Comparison of ENCODE assay signal across 20 cellular contexts in the genomic region with DNA sequence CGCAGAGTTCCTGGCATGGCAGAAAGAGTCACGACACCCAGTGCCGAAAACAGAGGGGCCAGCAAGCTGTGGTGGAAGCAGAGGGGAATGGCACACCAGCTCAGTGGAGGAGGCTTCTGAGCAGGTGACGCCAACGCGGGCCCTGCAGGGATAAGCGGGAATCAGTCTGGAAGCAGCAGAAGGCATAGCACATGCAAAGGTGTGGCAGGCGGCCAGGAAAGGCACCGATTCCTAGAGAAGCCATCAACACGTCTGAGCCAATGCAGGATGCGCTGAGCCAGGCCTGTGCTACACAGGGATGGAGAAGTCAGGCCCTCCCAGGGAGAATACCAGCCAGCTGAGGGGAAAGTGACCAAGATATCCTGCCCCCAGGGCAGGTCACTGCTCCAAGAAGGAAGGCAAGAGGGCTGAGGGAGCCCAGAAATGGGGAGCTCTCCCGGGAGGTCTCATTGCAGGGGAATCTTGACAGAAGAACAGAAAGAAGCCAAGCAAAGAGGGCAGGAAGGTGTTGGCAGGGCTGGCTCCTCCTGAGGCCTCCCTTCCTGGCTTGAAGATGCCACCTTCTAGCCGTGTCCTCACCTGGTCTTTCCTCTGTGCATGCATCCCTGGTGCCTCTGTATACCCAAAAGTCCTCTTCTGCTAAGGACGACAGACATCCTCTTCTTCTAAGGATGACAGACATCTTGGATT. TPM values are rescaled to one million over a fixed set of nuclear protein-coding genes. Genes with fewer than 3 reads are reported as not detected.
DNase-seq lines count a peak whose midpoint lies in the region; ATAC-seq and TF ChIP-seq lines count a peak whose summit lies in the region.
"Had no signal": no experiment of that assay in that cellular context is flagged by ENCODE, and none has a peak within 500 bp of the region (broad histone marks: within the 10 kb centered on the region; RNA-seq: fewer than 3 reads in every experiment).

No MANE protein-coding gene starts in this region.

- ATAC-seq in activated CD8-positive, alpha-beta memory T cell treated with anti-CD3 and anti-CD28 coated beads, Interleukin-2, amount 10 ng/mL, durations not matched to agents 7 days and 5 days, result no peak
- ATAC-seq in GM21717 (IDR thresholded peaks at IDR 0.05; ENCODE audit: unreplicated experiment), result no peak

- H3K9ac ChIP-seq in colonic mucosa (ENCODE audit: low read depth in 2 of 2, low read length in 2 of 2) (no peak overlapping the region), neuronal stem cell (ENCODE audit: low read depth, low read length, poor library complexity) (no peak overlapping the region)
- H3K9ac ChIP-seq: GM23248 had no signal

- H2BK5ac ChIP-seq in neuronal stem cell (ENCODE audit: low read length), result no peak overlapping the region

- DNase-seq in activated CD8-positive, alpha-beta memory T cell treated with anti-CD3 and anti-CD28 coated beads, Interleukin-2, amount 10 ng/mL, durations not matched to agents 7 days and 5 days, result peak; percentile 18
- DNase-seq in activated CD8-positive, alpha-beta memory T cell treated with anti-CD3 and anti-CD28 coated beads, Interleukin-2, amount 50 U/mL, for 4 hours, result no peak
- DNase-seq in colonic mucosa (peak; percentile 12), neuronal stem cell (ENCODE audit: low spot score) (no peak), ureter (ENCODE audit: low spot score) (peak; percentile 24), NCI-H510A treated with DMSO at 0.1 percent for 48 hours (lab: John Stamatoyannopoulos, UW) (no peak), Kasumi-1 (lab: John Stamatoyannopoulos, UW) (no peak)
- DNase-seq: GM23248; MV-4-11; NCI-H1417 treated with DMSO at 0.1 percent for 48 hours; NCI-H2081 treated with DMSO at 0.1 percent for 48 hours; NCI-H345; NCI-H69; NK-92 treated with Interleukin-12 subunit alpha and Interleukin-12 subunit beta, amount 100 ng/mL, for 24 hours; OCI-M1 had no signal

- no peaks in the 10 kb centered on the region for H3K79me1 ChIP-seq in neuronal stem cell (ENCODE audit: low read depth, low read length)

- no peaks in the 10 kb centered on the region for H3K27me3 Mint-ChIP-seq in activated CD8-positive, alpha-beta memory T cell treated with anti-CD3 and anti-CD28 coated beads, Interleukin-2, amount 10 ng/mL, durations not matched to agents 7 days and 5 days

- no peak overlapping the region for H2BK12ac ChIP-seq in neuronal stem cell (ENCODE audit: low read length)

- H2AK5ac ChIP-seq in neuronal stem cell (ENCODE audit: low read depth, low read length), result no peak overlapping the region

- H3K18ac ChIP-seq in neuronal stem cell (ENCODE audit: low read length), result peak overlapping the region; percentile 1

- no peak overlapping the region for H4K91ac ChIP-seq in neuronal stem cell (ENCODE audit: low read depth, low read length, poor library complexity)

- no peaks in the 10 kb centered on the region for H3K4me1 Mint-ChIP-seq in activated CD8-positive, alpha-beta memory T cell treated with anti-CD3 and anti-CD28 coated beads, Interleukin-2, amount 10 ng/mL, durations not matched to agents 7 days and 5 days
- H3K4me1 Mint-ChIP-seq: IgD-negative memory B cell had no signal

- no peak overlapping the region for H2BK120ac ChIP-seq in neuronal stem cell (ENCODE audit: low read depth, low read length)

- H3K27ac ChIP-seq in colonic mucosa (no peak overlapping the region), neuronal stem cell (replicated peaks; ENCODE audit: low read length) (no peak overlapping the region)
- H3K27ac ChIP-seq: GM23248, SJSA1 had no signal

- no peaks in the 10 kb centered on the region for H3K4me1 ChIP-seq in colonic mucosa
- H3K4me1 ChIP-seq in neuronal stem cell (ENCODE audit: control insufficient read depth in 2 of 2, insufficient read depth in 1 of 2, low read depth in 1 of 2, low read length in 2 of 2), result no peaks in the 10 kb centered on the region
- H3K4me1 ChIP-seq: SJSA1 had no signal

- H3K36me3 Mint-ChIP-seq in activated CD8-positive, alpha-beta memory T cell treated with anti-CD3 and anti-CD28 coated beads, Interleukin-2, amount 10 ng/mL, durations not matched to agents 7 days and 5 days, result no peaks in the 10 kb centered on the region
- H3K36me3 Mint-ChIP-seq: IgD-negative memory B cell had no signal

- H2AFZ ChIP-seq in neuronal stem cell (ENCODE audit: low read length), result no peak overlapping the region
- H2AFZ ChIP-seq: GM23248 had no signal

- no peak overlapping the region for H2BK15ac ChIP-seq in neuronal stem cell (ENCODE audit: low read length)

- WGBS in neuronal stem cell (ENCODE audit: extremely low coverage in 2 of 2, insufficient read length in 2 of 2, insufficient replicate concordance in 1 of 2), 2 donors, result no CpG with 5 or more reads among the region's 14 CpGs

- no peak overlapping the region for H3K4me2 ChIP-seq in neuronal stem cell (ENCODE audit: insufficient read depth, low read length, poor library complexity, severe bottlenecking)

- intact Hi-C loops in colonic mucosa (cut with DNase I), result no loop called here

- H3K9me3 ChIP-seq in colonic mucosa (no peaks in the 10 kb centered on the region), neuronal stem cell (replicated peaks in 1 of 2; ENCODE audit: control insufficient read depth in 2 of 2, insufficient read depth in 1 of 2, low read depth in 1 of 2, low read length in 2 of 2) (peaks cover 0 to 2% of the 10 kb centered on the region in 2 donors)
- H3K9me3 ChIP-seq: SJSA1 had no signal

- H3K27me3 ChIP-seq in colonic mucosa (no peaks in the 10 kb centered on the region), neuronal stem cell (ENCODE audit: control insufficient read depth in 3 of 3, insufficient read depth in 3 of 3, low read depth in 1 of 3, low read length in 3 of 3) (no peaks in the 10 kb centered on the region)

- peak overlapping the region; percentile 37 for H3K23ac ChIP-seq in neuronal stem cell (ENCODE audit: low read depth, low read length, poor library complexity)

- H3K9me3 Mint-ChIP-seq in activated CD8-positive, alpha-beta memory T cell treated with anti-CD3 and anti-CD28 coated beads, Interleukin-2, amount 10 ng/mL, durations not matched to agents 7 days and 5 days (ENCODE audit: low read depth), result no peaks in the 10 kb centered on the region
- H3K9me3 Mint-ChIP-seq: IgD-negative memory B cell had no signal

- no peak overlapping the region for H4K8ac ChIP-seq in neuronal stem cell (ENCODE audit: low read depth, low read length)

- H3K36me3 ChIP-seq in colonic mucosa (no peaks in the 10 kb centered on the region), neuronal stem cell (replicated peaks in 1 of 2; ENCODE audit: control insufficient read depth in 2 of 2, insufficient read depth in 2 of 2, low read length in 2 of 2) (no peaks in the 10 kb centered on the region)
- H3K36me3 ChIP-seq: SJSA1 had no signal

- H3K4ac ChIP-seq in neuronal stem cell (ENCODE audit: low read length), result no peak overlapping the region

- no peak overlapping the region for H3K14ac ChIP-seq in neuronal stem cell (ENCODE audit: low read length)

- no peak overlapping the region for H3K4me3 Mint-ChIP-seq in activated CD8-positive, alpha-beta memory T cell treated with anti-CD3 and anti-CD28 coated beads, Interleukin-2, amount 10 ng/mL, durations not matched to agents 7 days and 5 days

- H3K4me3 ChIP-seq in colonic mucosa (no peak overlapping the region), neuronal stem cell (ENCODE audit: low read length in 2 of 2) (no peak overlapping the region)
- H3K4me3 ChIP-seq: GM23248, SJSA1 had no signal

- no peak overlapping the region for H3K27ac Mint-ChIP-seq in activated CD8-positive, alpha-beta memory T cell treated with anti-CD3 and anti-CD28 coated beads, Interleukin-2, amount 10 ng/mL, durations not matched to agents 7 days and 5 days
- H3K27ac Mint-ChIP-seq: IgD-negative memory B cell had no signal

- CTCF ChIA-PET in activated CD8-positive, alpha-beta memory T cell treated with anti-CD3 and anti-CD28 coated beads, Interleukin-2, amount 10 ng/mL, durations not matched to agents 7 days and 5 days (lab: Charles Lee), result no interaction called here

- TF ChIP-seq CTCF in colonic mucosa (IDR thresholded peaks at IDR 0.05), result no peak

RNA-seq across cellular contexts. Expression of gene TEX51, which starts 16.3 kb away (rescaled TPM):
- total RNA-seq in activated CD8-positive, alpha-beta memory T cell treated with anti-CD3 and anti-CD28 coated beads, Interleukin-2, amount 10 ng/mL, durations not matched to agents 7 days and 5 days, result not detected
- total RNA-seq in colonic mucosa (not detected), ureter (not detected)
- not detected for polyA plus RNA-seq in neuronal stem cell (2013, experiment 1 of 2)
- not detected for polyA plus RNA-seq in neuronal stem cell (2013, experiment 2 of 2)
- total RNA-seq: A172, GM23248, HT-29, SJSA1 had no signal
- polyA plus RNA-seq: GM23248, IgD-negative memory B cell had no signal

Comparison
In these comparisons a context has a peak if more than half of its experiments do, and no peak if none do; other contexts are left out.
1. DNase-seq: peak in activated CD8-positive, alpha-beta memory T cell treated with anti-CD3 and anti-CD28 coated beads, Interleukin-2, amount 10 ng/mL, durations not matched to agents 7 days and 5 days (single experiment), colonic mucosa (single experiment) and ureter (single experiment); none in activated CD8-positive, alpha-beta memory T cell treated with anti-CD3 and anti-CD28 coated beads, Interleukin-2, amount 50 U/mL, for 4 hours (single experiment), neuronal stem cell (single experiment), NCI-H510A treated with DMSO at 0.1 percent for 48 hours (single experiment) and Kasumi-1 (0 of 2).